ENCODE assay signal across 8 cellular contexts in the genomic region with DNA sequence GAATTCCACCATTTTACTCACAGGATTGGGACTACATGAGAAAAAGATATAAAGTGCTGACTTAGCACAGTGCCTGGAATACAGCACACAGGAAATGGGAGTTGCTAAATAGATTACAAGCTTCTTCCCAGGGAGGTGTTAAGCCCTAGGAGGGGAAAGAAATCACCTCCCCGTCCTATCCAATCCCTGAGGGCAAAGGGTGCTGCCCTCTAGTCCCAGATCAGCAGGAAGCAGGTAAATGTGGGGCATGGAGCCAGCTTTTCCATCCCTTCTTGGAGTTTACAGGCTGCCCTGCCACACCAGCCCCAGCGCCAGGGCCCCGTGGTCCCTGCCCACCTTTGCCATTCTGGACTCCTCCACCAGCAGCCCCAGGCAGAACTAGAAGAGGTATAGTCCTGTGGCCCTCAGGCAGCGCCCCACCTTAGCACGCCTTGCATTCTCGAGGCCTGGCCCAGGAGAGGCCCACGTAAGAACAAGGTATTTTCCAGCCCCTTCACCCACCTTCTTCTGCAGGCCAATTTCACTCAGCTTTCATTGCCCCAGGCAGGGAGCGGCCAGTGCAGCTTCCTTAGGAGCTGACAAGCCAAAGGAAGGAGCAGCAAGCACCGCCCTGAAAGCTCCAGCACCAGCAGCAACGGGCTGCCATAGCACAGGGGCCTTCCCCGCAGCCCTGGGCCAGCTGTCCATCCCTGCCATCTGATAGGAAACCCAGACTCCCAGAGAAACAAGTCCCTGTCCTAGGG. TPM values are rescaled to one million over a fixed set of nuclear protein-coding genes. Genes with fewer than 3 reads are reported as not detected.
DNase-seq lines count a peak whose midpoint lies in the region; ATAC-seq and TF ChIP-seq lines count a peak whose summit lies in the region.

No MANE protein-coding gene starts in this region.

- no peaks in the 10 kb centered on the region for H4K20me1 ChIP-seq in Karpas-422 (ENCODE audit: insufficient read depth, low read depth, low read length)

- intact Hi-C loops in A673 (cut with micrococcal nuclease; ENCODE audit: unreplicated experiment) = loop anchor here (10.0 kb wide), 1 partner anchor 205 kb away; the partner anchor contains the start of gene COX6A1

- no peak for TF ChIP-seq CTCF in A673 (conservative IDR thresholded peaks at IDR 0.05; ENCODE audit: low read depth, low read length)
- no peak for TF ChIP-seq CTCF in mesothelial cell of epicardium (IDR thresholded peaks at IDR 0.05; ENCODE audit: unreplicated experiment)

- POLR2A ChIA-PET in A673 (lab: Charles Lee; ENCODE audit: low non-redundant PET) = interaction anchor here (1.3 to 2.0 kb wide), 3 partner anchors 28 to 62 kb away, joined by 4 to 21 read pairs (median 16); partner anchors contain the start of genes RNU4-1, RNU4-2 and RPLP0

- CTCF ChIA-PET in A673 (lab: Charles Lee) = interaction anchor here (0.6 to 8.7 kb wide), 4 partner anchors 13 to 73 kb away, joined by 3 to 141 read pairs (median 6); partner anchors contain the start of genes PXN and SIRT4

- in situ Hi-C loops in KBM-7 (cut with MboI; ENCODE audit: low pct_unique_long_range_greater_than_20kb, low sequenced_read_pairs) = no loop called here

- no peaks in the 10 kb centered on the region for H3K27me3 Mint-ChIP-seq in mesothelial cell of epicardium (ENCODE audit: low read depth)

- DNase-seq in A673 (ENCODE audit: low spot score) = peak; percentile 63
- no peak for DNase-seq in Karpas-422
- peak; percentile 63 for DNase-seq in cerebellar cortex (ENCODE audit: low spot score)
- DNase-seq in mesothelial cell of epicardium (ENCODE audit: low spot score in 2 of 2, unreplicated experiment in 2 of 2) = peak in 1 of 2 experiments; percentile 72
- no peak for DNase-seq in DMS79 (lab: John Stamatoyannopoulos, UW)
- DNase-seq in KBM-7 = no peak

- H3K9ac ChIP-seq in Karpas-422 (ENCODE audit: low read length) = peak overlapping the region; percentile 58; the same call in 1 of the 2 replicates

- H3K36me3 ChIP-seq in A673 (ENCODE audit: insufficient read depth, low read length, poor library complexity, severe bottlenecking) (no peaks in the 10 kb centered on the region), Karpas-422 (ENCODE audit: insufficient read depth, low read length) (no peaks in the 10 kb centered on the region)

- peaks cover 86% of the 10 kb centered on the region for H3K4me1 Mint-ChIP-seq in mesothelial cell of epicardium

- no peaks in the 10 kb centered on the region for H3K36me3 Mint-ChIP-seq in mesothelial cell of epicardium

- H3K4me3 Mint-ChIP-seq in mesothelial cell of epicardium = peak overlapping the region; percentile 53

- no peaks in the 10 kb centered on the region for H3K27me3 ChIP-seq in A673 (replicated peaks; ENCODE audit: insufficient read depth, low read depth, low read length, poor library complexity)
- H3K27me3 ChIP-seq in Karpas-422 (ENCODE audit: low read length) = no peaks in the 10 kb centered on the region

- no peaks in the 10 kb centered on the region for H3K79me2 ChIP-seq in Karpas-422 (ENCODE audit: low read length)

- H3K4me3 ChIP-seq in A673 (ENCODE audit: low read depth, low read length, poor library complexity, severe bottlenecking) (no peak overlapping the region), Karpas-422 (ENCODE audit: low read length) (0 out of 2 replicates have a peak overlapping the region, but pooled peaks have one; percentile 31)

- ATAC-seq in GM18517 (IDR thresholded peaks at IDR 0.05; ENCODE audit: unreplicated experiment) = no peak
- no peak for ATAC-seq in GM18870 (IDR thresholded peaks at IDR 0.05; ENCODE audit: unreplicated experiment)

- no peaks in the 10 kb centered on the region for H3K9me2 ChIP-seq in Karpas-422 (replicated peaks; ENCODE audit: insufficient read depth, low read length)

- H3K27ac ChIP-seq in A673 (ENCODE audit: low read depth, low read length, poor library complexity, severe bottlenecking) (peak overlapping the region; percentile 82), Karpas-422 (ENCODE audit: low read length) (no peak overlapping the region; the same call in 1 of the 2 replicates)

- H3K9me3 ChIP-seq in A673 (ENCODE audit: low read depth, low read length, poor library complexity, severe bottlenecking) (no peaks in the 10 kb centered on the region), Karpas-422 (ENCODE audit: low read length) (no peaks in the 10 kb centered on the region)

- BruUV-seq in A673 (replicated peaks; lab: Mats Ljungman, UMichigan) = no TSS peak

- no peak overlapping the region for H2AFZ ChIP-seq in Karpas-422 (ENCODE audit: low read length)

- H3K4me2 ChIP-seq in Karpas-422 (ENCODE audit: low read depth, low read length, poor library complexity, severe bottlenecking) = peak overlapping the region; percentile 74

- peak overlapping the region; percentile 99 for H3K27ac Mint-ChIP-seq in mesothelial cell of epicardium

- H3K4me1 ChIP-seq in A673 (ENCODE audit: insufficient read depth, low read length, poor library complexity, severe bottlenecking) = peaks cover 84% of the 10 kb centered on the region
- peaks cover 24% of the 10 kb centered on the region for H3K4me1 ChIP-seq in Karpas-422 (ENCODE audit: low read length)

- no peaks in the 10 kb centered on the region for H3K9me3 Mint-ChIP-seq in mesothelial cell of epicardium

RNA-seq across cellular contexts. Expression of gene RPLP0, which starts 28.8 kb away (rescaled TPM):
- total RNA-seq in A673 (2021) (1,951 and 2,047 TPM in 2 replicates), mesothelial cell of epicardium (1,924 to 1,989 TPM (median 1,950 TPM) in 3 replicates)
- total RNA-seq in Karpas-422 (2014; rRNA removed; shearing (Covaris generic); ENCODE audit: low replicate concordance) = 4,777 and 6,150 TPM in 2 replicates

RNA-seq across cellular contexts. Expression of gene GCN1, which starts 35.2 kb away (rescaled TPM):
- total RNA-seq in A673 (2021) = 129 and 131 TPM in 2 replicates
- total RNA-seq in Karpas-422 (2014; rRNA removed; shearing (Covaris generic); ENCODE audit: low replicate concordance) = 53.6 and 75.2 TPM in 2 replicates
- 121 to 134 TPM (median 127 TPM) in 3 replicates for total RNA-seq in mesothelial cell of epicardium

RNA-seq across cellular contexts. Expression of gene PXN, which starts 35.8 kb away (rescaled TPM):
- 110 and 127 TPM in 2 replicates for total RNA-seq in A673 (2021)
- 1.9 and 2.5 TPM in 2 replicates for total RNA-seq in Karpas-422 (2014; rRNA removed; shearing (Covaris generic); ENCODE audit: low replicate concordance)
- total RNA-seq in mesothelial cell of epicardium = 113 to 123 TPM (median 117 TPM) in 3 replicates

Comparison
In these comparisons a context has a peak if more than half of its experiments do, and no peak if none do; other contexts are left out.
1. DNase-seq: peak in A673 (single experiment) and cerebellar cortex (single experiment); none in Karpas-422 (single experiment), DMS79 (single experiment) and KBM-7 (single experiment).
2. RNA of gene PXN, which starts 35.8 kb away (total RNA-seq): 110 to 127 TPM in A673 and 113 to 123 TPM in mesothelial cell of epicardium; 1.9 to 2.5 TPM in Karpas-422; every median in the first group is over 10 times any median in the second.